19 cellular contexts compared by ENCODE assay signal in genomic region chr1:65441464-65441863, GRCh38. TPM values are rescaled to one million over a fixed set of nuclear protein-coding genes. Genes with fewer than 3 reads are reported as not detected.
DNase-seq lines count a peak whose midpoint lies in the region; ATAC-seq and TF ChIP-seq lines count a peak whose summit lies in the region.
"Had no signal": no experiment of that assay in that cellular context is flagged by ENCODE, and none has a peak within 500 bp of the region (broad histone marks: within the 10 kb centered on the region; RNA-seq: fewer than 3 reads in every experiment).

No MANE protein-coding gene starts in this region.

- H3K27ac ChIP-seq in GM23338 (ENCODE audit: low read depth), result no peak overlapping the region
- H3K27ac ChIP-seq in IMR-90 (ENCODE audit: insufficient read depth, low read length), result no peak overlapping the region
- no peak overlapping the region for H3K27ac ChIP-seq in osteoblast (ENCODE audit: low read depth, low read length)
- H3K27ac ChIP-seq in effector memory CD4-positive, alpha-beta T cell (ENCODE audit: insufficient read depth, low read length, poor library complexity, severe bottlenecking), result no peak overlapping the region
- H3K27ac ChIP-seq: KMS-11 had no signal

- no peak overlapping the region for H3K4ac ChIP-seq in IMR-90 (ENCODE audit: low read depth, low read length)

- H3K56ac ChIP-seq in IMR-90 (ENCODE audit: extremely low read depth, insufficient read depth, low read length), result no peak overlapping the region

- H2AK9ac ChIP-seq in IMR-90 (replicated peaks; ENCODE audit: low read depth, low read length, poor library complexity), result no peak overlapping the region

- no peak for ATAC-seq in GM23338
- no peak; the same call in 1 of the 2 replicates for ATAC-seq in IMR-90 (ENCODE audit: low read depth)
- ATAC-seq in HG02610 (IDR thresholded peaks at IDR 0.05; ENCODE audit: unreplicated experiment), result no peak
- ATAC-seq: GM12878, HCT116 had no signal

- H3K4me1 ChIP-seq in GM23338 (ENCODE audit: insufficient read depth), result peaks cover 24% of the 10 kb centered on the region
- peaks cover 8% of the 10 kb centered on the region for H3K4me1 ChIP-seq in IMR-90 (ENCODE audit: control insufficient read depth, insufficient read depth, low read length)
- H3K4me1 ChIP-seq in osteoblast (ENCODE audit: insufficient read depth, low read length), result peaks cover 9% of the 10 kb centered on the region
- H3K4me1 ChIP-seq in effector memory CD4-positive, alpha-beta T cell (ENCODE audit: control insufficient read depth, insufficient read depth, low read length, poor library complexity, severe bottlenecking), result no peaks in the 10 kb centered on the region
- H3K4me1 ChIP-seq: BE2C, Caco-2 had no signal

- in situ Hi-C loops in IMR-90 (cut with MboI; ENCODE audit: low sequenced_read_pairs), result no loop called here

- no peak for TF ChIP-seq CTCF in GM23338 (conservative IDR thresholded peaks at IDR 0.05; ENCODE audit: low read depth in 2 of 2)
- TF ChIP-seq CTCF in IMR-90 (conservative IDR thresholded peaks at IDR 0.05; ENCODE audit: low read depth, low read length), result no peak
- TF ChIP-seq CTCF in fibroblast of pulmonary artery (IDR thresholded peaks at IDR 0.05; ENCODE audit: low read length, missing control alignments), result no peak
- no peak for TF ChIP-seq CTCF in osteoblast (IDR thresholded peaks at IDR 0.05; ENCODE audit: extremely low read depth, low read depth, low read length)

- no peak for TF ChIP-seq POLR2A in IMR-90 (IDR thresholded peaks at IDR 0.05; ENCODE audit: low read depth, low read length)

- BruUV-seq in IMR-90 (replicated peaks; lab: Mats Ljungman, UMichigan), result no TSS peak

- no peak overlapping the region for H2BK20ac ChIP-seq in IMR-90 (ENCODE audit: low read depth, low read length)

- H3K14ac ChIP-seq in IMR-90 (replicated peaks; ENCODE audit: low read depth, low read length), result no peak overlapping the region

- H3K9me3 ChIP-seq in IMR-90 (ENCODE audit: control insufficient read depth, insufficient read depth, low read length) (no peaks in the 10 kb centered on the region), osteoblast (ENCODE audit: low read depth, low read length) (no peaks in the 10 kb centered on the region)
- no peaks in the 10 kb centered on the region for H3K9me3 ChIP-seq in effector memory CD4-positive, alpha-beta T cell (ENCODE audit: control insufficient read depth, low read length)
- H3K9me3 ChIP-seq: BE2C, Caco-2 had no signal

- intact Hi-C loops in IMR-90 (cut with micrococcal nuclease), result no loop called here

- H3K27ac Mint-ChIP-seq in GM23338, result peak overlapping the region; percentile 29; the same call in 1 of the 2 replicates

- DNase-seq in GM23338 (ENCODE audit: low spot score), result no peak
- DNase-seq in IMR-90, result no peak
- DNase-seq in fibroblast of pulmonary artery (ENCODE audit: low read depth), result peak; percentile 49
- DNase-seq in osteoblast (ENCODE audit: insufficient read length, low spot score, missing footprints), result peak; percentile 38
- no peak for DNase-seq in NCI-H2227 (lab: John Stamatoyannopoulos, UW; ENCODE audit: unreplicated experiment)
- DNase-seq in DMS 273 (lab: John Stamatoyannopoulos, UW; ENCODE audit: unreplicated experiment), result no peak
- DNase-seq in effector memory CD4-positive, alpha-beta T cell, result no peak
- DNase-seq: ACHN; BE2C; C1 segment of cervical spinal cord; Caco-2; CD4-positive, CD25-positive, alpha-beta regulatory T cell; DMS153; DMS79; GF-D8 had no signal

- H3K4me3 Mint-ChIP-seq in GM23338, result no peak overlapping the region
- H3K4me3 Mint-ChIP-seq: CD4-positive, CD25-positive, alpha-beta regulatory T cell had no signal

- WGBS in IMR-90 (ENCODE audit: extremely low coverage in 2 of 2, insufficient read length in 1 of 2), 2 experiments, result 6 to 100% methylated on average over 1 to 2 of the region's 3 CpGs

- POLR2A ChIA-PET in IMR-90 (lab: Charles Lee; ENCODE audit: unreplicated experiment), result no interaction called here

- H3K4me2 ChIP-seq in GM23338 (peak overlapping the region; percentile 11), IMR-90 (ENCODE audit: low read depth, low read length) (no peak overlapping the region), osteoblast (ENCODE audit: insufficient read depth, low read length) (peak overlapping the region; percentile 14)
- H3K4me2 ChIP-seq: KMS-11 had no signal

- no peaks in the 10 kb centered on the region for H3F3A ChIP-seq in GM23338 (replicated peaks; ENCODE audit: low read depth)

- H4K5ac ChIP-seq in IMR-90 (ENCODE audit: low read depth, low read length), result peak overlapping the region; percentile 59; the same call in 1 of the 2 replicates

- no peak overlapping the region for H2BK5ac ChIP-seq in IMR-90 (ENCODE audit: low read depth, low read length, poor library complexity, severe bottlenecking)

- H2BK120ac ChIP-seq in IMR-90 (ENCODE audit: low read depth, low read length), result no peak overlapping the region

- no peak overlapping the region for H2AFZ ChIP-seq in GM23338
- H2AFZ ChIP-seq in IMR-90 (replicated peaks; ENCODE audit: low read length, poor library complexity), result no peak overlapping the region
- H2AFZ ChIP-seq in osteoblast (ENCODE audit: low read length), result no peak overlapping the region

- no peak overlapping the region for H3K9ac ChIP-seq in IMR-90 (ENCODE audit: low read depth, low read length)
- H3K9ac ChIP-seq: KMS-11 had no signal

- H3K27me3 ChIP-seq in GM23338 (ENCODE audit: insufficient read depth) (no peaks in the 10 kb centered on the region), IMR-90 (ENCODE audit: control insufficient read depth, insufficient read depth, low read length) (no peaks in the 10 kb centered on the region), osteoblast (ENCODE audit: insufficient read depth, low read length) (no peaks in the 10 kb centered on the region)
- no peaks in the 10 kb centered on the region for H3K27me3 ChIP-seq in effector memory CD4-positive, alpha-beta T cell (replicated peaks; ENCODE audit: control insufficient read depth, insufficient read depth, low read length, poor library complexity, severe bottlenecking)
- H3K27me3 ChIP-seq: BE2C had no signal

- H3K9me1 ChIP-seq in IMR-90 (ENCODE audit: insufficient read depth, low read length), result 0 out of 2 replicates have a peak, but pooled peaks cover 3% of the 10 kb centered on the region

- peaks cover 17% of the 10 kb centered on the region; the same call in 2 of the 3 replicates for H3K36me3 Mint-ChIP-seq in GM23338 (ENCODE audit: low read depth)

- no peaks in the 10 kb centered on the region for H3K9me2 ChIP-seq in GM23338 (ENCODE audit: insufficient read depth)

- peaks cover 19% of the 10 kb centered on the region for H3K9me3 Mint-ChIP-seq in GM23338
- H3K9me3 Mint-ChIP-seq: CD4-positive, CD25-positive, alpha-beta regulatory T cell had no signal

- no peaks in the 10 kb centered on the region for H3K79me1 ChIP-seq in IMR-90 (ENCODE audit: low read depth in 1 of 2, low read length in 2 of 2)

- no peak overlapping the region for H4K8ac ChIP-seq in IMR-90 (ENCODE audit: low read depth in 2 of 2, low read length in 2 of 2)

- H3K4me1 Mint-ChIP-seq in GM23338, result peaks cover 35% of the 10 kb centered on the region

- H3K79me2 ChIP-seq in GM23338 (replicated peaks; ENCODE audit: insufficient read depth) (no peaks in the 10 kb centered on the region), osteoblast (ENCODE audit: insufficient read depth, low read length) (no peaks in the 10 kb centered on the region)

- H4K20me1 ChIP-seq in GM23338 (replicated peaks; ENCODE audit: insufficient read depth), result no peaks in the 10 kb centered on the region
- no peaks in the 10 kb centered on the region for H4K20me1 ChIP-seq in IMR-90 (ENCODE audit: insufficient read depth, low read length)
- H4K20me1 ChIP-seq in osteoblast (ENCODE audit: insufficient read depth, low read length), result no peaks in the 10 kb centered on the region

- no peak overlapping the region for H2AK5ac ChIP-seq in IMR-90 (ENCODE audit: low read depth, low read length)

- H3K18ac ChIP-seq in IMR-90 (ENCODE audit: low read depth, low read length), result no peak overlapping the region

- H4K91ac ChIP-seq in IMR-90 (ENCODE audit: insufficient read depth, low read depth, low read length), result no peak overlapping the region

- CTCF ChIA-PET in IMR-90 (lab: Yijun Ruan, JAX), result interaction anchor here (0.8 to 1.5 kb wide), 3 partner anchors 8 to 18 kb away, joined by 3 read pairs; no protein-coding TSS in a partner anchor

- TF ChIP-seq RAD21 in IMR-90 (IDR thresholded peaks at IDR 0.05; ENCODE audit: low read length), result no peak

- no peak overlapping the region for H3K23ac ChIP-seq in IMR-90 (ENCODE audit: low read depth, low read length)

- H3K36me3 ChIP-seq in GM23338 (ENCODE audit: insufficient read depth), result no peaks in the 10 kb centered on the region
- H3K36me3 ChIP-seq in IMR-90 (ENCODE audit: control insufficient read depth, insufficient read depth, low read length), result no peaks in the 10 kb centered on the region
- H3K36me3 ChIP-seq in osteoblast (ENCODE audit: insufficient read depth, low read length), result no peaks in the 10 kb centered on the region
- no peaks in the 10 kb centered on the region for H3K36me3 ChIP-seq in effector memory CD4-positive, alpha-beta T cell (ENCODE audit: control insufficient read depth, insufficient read depth, low read length)
- H3K36me3 ChIP-seq: BE2C had no signal

- dilution Hi-C loops in IMR-90 (cut with HindIII; ENCODE audit: low sequenced_read_pairs, unreplicated experiment), result no loop called here

- peaks cover 2% of the 10 kb centered on the region for H3K27me3 Mint-ChIP-seq in GM23338 (ENCODE audit: insufficient read depth, low read depth, poor library complexity)
- H3K27me3 Mint-ChIP-seq: CD4-positive, CD25-positive, alpha-beta regulatory T cell had no signal

- no peak overlapping the region for H2BK15ac ChIP-seq in IMR-90 (ENCODE audit: low read depth, low read length)

- H3K4me3 ChIP-seq in GM23338 (no peak overlapping the region), IMR-90 (ENCODE audit: insufficient read depth, low read depth, low read length) (no peak overlapping the region), fibroblast of pulmonary artery (replicated peaks; ENCODE audit: low read depth, low read length) (no peak overlapping the region), osteoblast (ENCODE audit: insufficient read depth, low read length) (no peak overlapping the region)
- no peak overlapping the region for H3K4me3 ChIP-seq in effector memory CD4-positive, alpha-beta T cell (ENCODE audit: insufficient read depth, low read depth, low read length, poor library complexity, severe bottlenecking)
- H3K4me3 ChIP-seq: GM12878 had no signal

RNA-seq across cellular contexts. Expression of gene LEPR, which starts 21.0 kb away (rescaled TPM):
- total RNA-seq in GM23338 (2014; rRNA removed; shearing (Covaris generic)), result 3.8 and 4.7 TPM in 2 replicates
- polyA plus RNA-seq in GM23338 (2016; fragmentation: Nextera tagmentation; extraction: Ambion mirVana) (1.5 and 2.1 TPM in 2 replicates), IMR-90 (2012; rRNA removed) (1.9 and 2.1 TPM in 2 replicates)
- total RNA-seq in IMR-90 (2012; rRNA removed) (8.8 and 9.2 TPM in 2 replicates), osteoblast (169 and 235 TPM in 2 replicates)
- 0.35 and 0.43 TPM in 2 replicates for polyA plus RNA-seq in IMR-90 (2012; cell fraction: cytosol; rRNA removed)
- polyA plus RNA-seq in IMR-90 (2012; cell fraction: nucleus; rRNA removed; ENCODE audit: low replicate concordance), result 0.13 and 1.9 TPM in 2 replicates

RNA-seq across cellular contexts. Expression of gene LEPROT, which starts 21.0 kb away (rescaled TPM):
- total RNA-seq in GM23338 (2014; rRNA removed; shearing (Covaris generic)), result 22.9 and 26.7 TPM in 2 replicates
- polyA plus RNA-seq in GM23338 (2016; fragmentation: Nextera tagmentation; extraction: Ambion mirVana) (19.3 and 24.9 TPM in 2 replicates), IMR-90 (2012; rRNA removed) (30.5 and 40.2 TPM in 2 replicates)
- total RNA-seq in IMR-90 (2012; rRNA removed) (21.0 and 37.2 TPM in 2 replicates), osteoblast (87.9 and 111 TPM in 2 replicates)
- polyA plus RNA-seq in IMR-90 (2012; cell fraction: cytosol; rRNA removed), result 14.2 and 24.4 TPM in 2 replicates
- 9.5 and 50.4 TPM in 2 replicates for polyA plus RNA-seq in IMR-90 (2012; cell fraction: nucleus; rRNA removed; ENCODE audit: low replicate concordance)

Comparison
In these comparisons a context has a peak if more than half of its experiments do, and no peak if none do; other contexts are left out.
1. DNase-seq: peak in fibroblast of pulmonary artery (single experiment) and osteoblast (single experiment); none in GM23338 (single experiment), IMR-90 (single experiment), NCI-H2227 (single experiment), DMS 273 (single experiment) and effector memory CD4-positive, alpha-beta T cell (0 of 3).
2. RNA of gene LEPR, which starts 21.0 kb away (total RNA-seq): 169 to 235 TPM in osteoblast; 8.8 to 9.2 TPM in IMR-90 and 3.8 to 4.7 TPM in GM23338; every median in the first group is over 10 times any median in the second.